ENCODE assay signal across 1 cellular context in the genomic region with DNA sequence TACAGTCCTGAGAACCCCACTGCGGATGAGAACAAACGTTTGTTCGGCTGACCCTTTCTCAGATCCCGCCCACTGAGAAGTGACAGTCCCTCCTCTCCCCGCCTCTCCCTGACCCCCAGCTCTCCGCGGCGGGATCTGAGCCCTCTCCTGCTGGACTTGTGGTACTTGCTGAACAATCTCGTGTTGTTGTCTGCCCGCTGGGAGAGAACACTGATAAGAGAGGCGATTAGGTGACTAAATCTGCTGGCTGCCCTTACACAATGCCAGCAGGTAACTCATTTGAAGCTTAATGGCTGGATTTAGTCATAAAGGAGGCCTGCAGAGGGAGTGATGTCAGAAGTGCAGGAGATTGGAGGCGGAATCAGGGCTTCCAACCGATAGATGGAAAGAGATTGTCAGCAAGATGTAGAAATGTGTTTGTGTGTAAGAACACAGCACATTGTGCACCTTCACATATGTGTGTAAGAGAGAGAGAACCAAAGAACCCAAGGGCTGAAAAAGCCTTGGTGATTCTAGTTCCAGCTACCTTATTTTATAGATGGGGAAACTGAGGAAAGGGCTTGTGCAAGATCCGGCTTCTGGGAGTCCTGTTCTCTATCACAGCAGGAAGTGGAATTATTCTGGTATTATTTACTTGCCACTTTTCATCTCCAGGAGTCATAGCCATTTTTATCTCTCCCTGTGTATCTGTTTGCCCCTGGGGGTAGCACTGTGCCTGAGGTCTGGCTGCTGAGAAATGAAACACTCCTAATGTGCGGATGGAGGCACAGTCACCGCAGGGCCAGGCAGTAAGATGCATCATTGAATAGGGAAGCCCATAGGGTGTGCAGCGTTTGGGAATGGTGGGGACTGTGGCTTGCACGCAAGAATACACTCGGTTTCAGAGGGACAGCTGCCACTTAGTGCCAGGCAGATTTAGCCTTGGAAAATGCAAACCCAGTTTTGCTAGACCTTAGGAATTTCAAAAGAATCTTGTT.
A peak's percentile ranks its signal among the peaks of the same experiment; 100 is the strongest.
TF ChIP-seq lines count a peak whose summit lies in the region.

No MANE protein-coding gene starts in this region.

TF ChIP-seq in HEK293, 187 proteins besides CTCF, POLR2A, EP300 and RAD21 (continued from another document and continues in another):
- TF ChIP-seq, protein P1, sequence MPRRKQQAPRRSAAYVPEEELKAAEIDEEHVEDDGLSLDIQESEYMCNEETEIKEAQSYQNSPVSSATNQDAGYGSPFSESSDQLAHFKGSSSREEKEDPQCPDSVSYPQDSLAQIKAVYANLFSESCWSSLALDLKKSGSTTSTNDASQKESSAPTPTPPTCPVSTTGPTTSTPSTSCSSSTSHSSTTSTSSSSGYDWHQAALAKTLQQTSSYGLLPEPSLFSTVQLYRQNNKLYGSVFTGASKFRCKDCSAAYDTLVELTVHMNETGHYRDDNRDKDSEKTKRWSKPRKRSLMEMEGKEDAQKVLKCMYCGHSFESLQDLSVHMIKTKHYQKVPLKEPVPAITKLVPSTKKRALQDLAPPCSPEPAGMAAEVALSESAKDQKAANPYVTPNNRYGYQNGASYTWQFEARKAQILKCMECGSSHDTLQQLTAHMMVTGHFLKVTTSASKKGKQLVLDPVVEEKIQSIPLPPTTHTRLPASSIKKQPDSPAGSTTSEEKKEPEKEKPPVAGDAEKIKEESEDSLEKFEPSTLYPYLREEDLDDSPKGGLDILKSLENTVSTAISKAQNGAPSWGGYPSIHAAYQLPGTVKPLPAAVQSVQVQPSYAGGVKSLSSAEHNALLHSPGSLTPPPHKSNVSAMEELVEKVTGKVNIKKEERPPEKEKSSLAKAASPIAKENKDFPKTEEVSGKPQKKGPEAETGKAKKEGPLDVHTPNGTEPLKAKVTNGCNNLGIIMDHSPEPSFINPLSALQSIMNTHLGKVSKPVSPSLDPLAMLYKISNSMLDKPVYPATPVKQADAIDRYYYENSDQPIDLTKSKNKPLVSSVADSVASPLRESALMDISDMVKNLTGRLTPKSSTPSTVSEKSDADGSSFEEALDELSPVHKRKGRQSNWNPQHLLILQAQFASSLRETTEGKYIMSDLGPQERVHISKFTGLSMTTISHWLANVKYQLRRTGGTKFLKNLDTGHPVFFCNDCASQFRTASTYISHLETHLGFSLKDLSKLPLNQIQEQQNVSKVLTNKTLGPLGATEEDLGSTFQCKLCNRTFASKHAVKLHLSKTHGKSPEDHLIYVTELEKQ (tag by site-specific recombination; IDR thresholded peaks at IDR 0.05; ENCODE audit: borderline replicate concordance): peak; percentile 84
- TF ChIP-seq ZIC2 (tag by site-specific recombination; IDR thresholded peaks at IDR 0.05) (peak; percentile 100), ZBTB48 (tag by site-specific recombination; IDR thresholded peaks at IDR 0.05) (peak; percentile 39; the same call in 1 of the 2 replicates), ZNF558 (tag by site-specific recombination; IDR thresholded peaks at IDR 0.05) (peak; percentile 64; the same call in 1 of the 2 replicates), SP3 (tag by site-specific recombination; IDR thresholded peaks at IDR 0.05) (peak; percentile 63; the same call in 1 of the 2 replicates), ZNF600 (tag by site-specific recombination; IDR thresholded peaks at IDR 0.05) (peak; percentile 96), ZNF843 (tag by site-specific recombination; IDR thresholded peaks at IDR 0.05) (peak; percentile 95), ZNF114 (tag by site-specific recombination; IDR thresholded peaks at IDR 0.05) (no peak), ZSCAN23 (tag by site-specific recombination; IDR thresholded peaks at IDR 0.05) (peak; percentile 95), ZNF239 (tag by site-specific recombination; IDR thresholded peaks at IDR 0.05) (no peak), ZNF530 (tag by site-specific recombination; IDR thresholded peaks at IDR 0.05; ENCODE audit: low read depth) (no peak), ZNF670 (tag by site-specific recombination; IDR thresholded peaks at IDR 0.05; ENCODE audit: low read depth) (no peak), WT1 (tag by site-specific recombination; IDR thresholded peaks at IDR 0.05) (peak; percentile 82), ZNF785 (tag by site-specific recombination; IDR thresholded peaks at IDR 0.05) (no peak), ZNF548 (tag by site-specific recombination; IDR thresholded peaks at IDR 0.05) (no peak), ZEB2 (tag by site-specific recombination; IDR thresholded peaks at IDR 0.05) (peak; percentile 95), ZNF48 (tag by site-specific recombination; IDR thresholded peaks at IDR 0.05) (no peak), ZNF2 (tag by site-specific recombination; IDR thresholded peaks at IDR 0.05) (peak; percentile 95), ZNF10 (tag by site-specific recombination; IDR thresholded peaks at IDR 0.05) (peak; percentile 69), SETDB1 (IDR thresholded peaks at IDR 0.05; ENCODE audit: insufficient read length, low read length) (no peak), ZNF623 (tag by site-specific recombination; IDR thresholded peaks at IDR 0.05) (no peak), KLF10 (tag by site-specific recombination; IDR thresholded peaks at IDR 0.05) (peak; percentile 68; the same call in 1 of the 2 replicates), ZSCAN30 (tag by site-specific recombination; IDR thresholded peaks at IDR 0.05) (peak; percentile 83; the same call in 1 of the 2 replicates), ZNF544 (tag by site-specific recombination; IDR thresholded peaks at IDR 0.05) (no peak), ZNF23 (tag by site-specific recombination; IDR thresholded peaks at IDR 0.05; ENCODE audit: borderline replicate concordance) (no peak), ZNF621 (tag by site-specific recombination; IDR thresholded peaks at IDR 0.05) (no peak), GLI4 (tag by site-specific recombination; IDR thresholded peaks at IDR 0.05) (no peak), ZNF302 (tag by site-specific recombination; IDR thresholded peaks at IDR 0.05; ENCODE audit: low read depth) (no peak), ZNF140 (tag by site-specific recombination; IDR thresholded peaks at IDR 0.05) (no peak), ZNF341 (tag by site-specific recombination; IDR thresholded peaks at IDR 0.05; ENCODE audit: low read depth) (peak; percentile 66), SP2 (tag by site-specific recombination; IDR thresholded peaks at IDR 0.05) (peak; percentile 63), ZSCAN16 (tag by site-specific recombination; IDR thresholded peaks at IDR 0.05) (no peak), ZNF433 (tag by site-specific recombination; IDR thresholded peaks at IDR 0.05; ENCODE audit: low read depth) (no peak), ZNF366 (tag by site-specific recombination; conservative IDR thresholded peaks at IDR 0.05) (peak; percentile 86), ZNF768 (tag by site-specific recombination; IDR thresholded peaks at IDR 0.05) (no peak), ZNF324 (tag by site-specific recombination; IDR thresholded peaks at IDR 0.05) (peak; percentile 87), IKZF3 (tag by site-specific recombination; IDR thresholded peaks at IDR 0.05) (peak; percentile 88), ZNF426 (tag by site-specific recombination; IDR thresholded peaks at IDR 0.05) (no peak), ZNF555 (tag by site-specific recombination; conservative IDR thresholded peaks at IDR 0.05) (no peak), TRIM28 (IDR thresholded peaks at IDR 0.05; ENCODE audit: borderline replicate concordance, low read length) (peak; percentile 97), ZNF792 (tag by site-specific recombination; IDR thresholded peaks at IDR 0.05) (no peak), ZXDB (tag by site-specific recombination; IDR thresholded peaks at IDR 0.05) (peak; percentile 87), ZBTB1 (tag by site-specific recombination; IDR thresholded peaks at IDR 0.05) (0 out of 2 replicates have a peak, but pooled peaks have one; percentile 60), HOXD13 (CRISPR knock-in tag; IDR thresholded peaks at IDR 0.05; ENCODE audit: borderline replicate concordance) (no peak), ZNF791 (tag by site-specific recombination; IDR thresholded peaks at IDR 0.05) (no peak), ZNF24 (tag by site-specific recombination; IDR thresholded peaks at IDR 0.05) (peak; percentile 97), SCRT1 (tag by site-specific recombination; IDR thresholded peaks at IDR 0.05; ENCODE audit: borderline replicate concordance) (peak; percentile 80; the same call in 1 of the 2 replicates), ZNF747 (tag by site-specific recombination; IDR thresholded peaks at IDR 0.05) (no peak), ZFP69B (tag by site-specific recombination; IDR thresholded peaks at IDR 0.05) (peak; percentile 84), YY1 (tag by site-specific recombination; IDR thresholded peaks at IDR 0.05) (no peak)
- TF ChIP-seq, protein P2, sequence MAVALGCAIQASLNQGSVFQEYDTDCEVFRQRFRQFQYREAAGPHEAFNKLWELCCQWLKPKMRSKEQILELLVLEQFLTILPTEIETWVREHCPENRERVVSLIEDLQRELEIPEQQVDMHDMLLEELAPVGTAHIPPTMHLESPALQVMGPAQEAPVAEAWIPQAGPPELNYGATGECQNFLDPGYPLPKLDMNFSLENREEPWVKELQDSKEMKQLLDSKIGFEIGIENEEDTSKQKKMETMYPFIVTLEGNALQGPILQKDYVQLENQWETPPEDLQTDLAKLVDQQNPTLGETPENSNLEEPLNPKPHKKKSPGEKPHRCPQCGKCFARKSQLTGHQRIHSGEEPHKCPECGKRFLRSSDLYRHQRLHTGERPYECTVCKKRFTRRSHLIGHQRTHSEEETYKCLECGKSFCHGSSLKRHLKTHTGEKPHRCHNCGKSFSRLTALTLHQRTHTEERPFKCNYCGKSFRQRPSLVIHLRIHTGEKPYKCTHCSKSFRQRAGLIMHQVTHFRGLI (tag by site-specific recombination; IDR thresholded peaks at IDR 0.05): no peak
- TF ChIP-seq, protein P3, sequence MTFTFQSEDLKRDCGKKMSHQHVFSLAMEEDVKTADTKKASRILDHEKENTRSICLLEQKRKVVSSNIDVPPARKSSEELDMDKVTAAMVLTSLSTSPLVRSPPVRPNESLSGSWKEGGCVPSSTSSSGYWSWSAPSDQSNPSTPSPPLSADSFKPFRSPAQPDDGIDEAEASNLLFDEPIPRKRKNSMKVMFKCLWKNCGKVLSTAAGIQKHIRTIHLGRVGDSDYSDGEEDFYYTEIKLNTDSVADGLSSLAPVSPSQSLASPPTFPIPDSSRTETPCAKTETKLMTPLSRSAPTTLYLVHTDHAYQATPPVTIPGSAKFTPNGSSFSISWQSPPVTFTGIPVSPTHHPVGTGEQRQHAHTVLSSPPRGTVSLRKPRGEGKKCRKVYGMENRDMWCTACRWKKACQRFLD (tag by site-specific recombination; IDR thresholded peaks at IDR 0.05): no peak
- TF ChIP-seq, protein P4, sequence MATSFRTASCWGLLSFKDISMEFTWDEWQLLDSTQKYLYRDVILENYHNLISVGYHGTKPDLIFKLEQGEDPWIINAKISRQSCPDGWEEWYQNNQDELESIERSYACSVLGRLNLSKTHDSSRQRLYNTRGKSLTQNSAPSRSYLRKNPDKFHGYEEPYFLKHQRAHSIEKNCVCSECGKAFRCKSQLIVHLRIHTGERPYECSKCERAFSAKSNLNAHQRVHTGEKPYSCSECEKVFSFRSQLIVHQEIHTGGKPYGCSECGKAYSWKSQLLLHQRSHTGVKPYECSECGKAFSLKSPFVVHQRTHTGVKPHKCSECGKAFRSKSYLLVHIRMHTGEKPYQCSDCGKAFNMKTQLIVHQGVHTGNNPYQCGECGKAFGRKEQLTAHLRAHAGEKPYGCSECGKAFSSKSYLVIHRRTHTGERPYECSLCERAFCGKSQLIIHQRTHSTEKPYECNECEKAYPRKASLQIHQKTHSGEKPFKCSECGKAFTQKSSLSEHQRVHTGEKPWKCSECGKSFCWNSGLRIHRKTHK (tag by site-specific recombination; IDR thresholded peaks at IDR 0.05): no peak
- TF ChIP-seq, protein P5, sequence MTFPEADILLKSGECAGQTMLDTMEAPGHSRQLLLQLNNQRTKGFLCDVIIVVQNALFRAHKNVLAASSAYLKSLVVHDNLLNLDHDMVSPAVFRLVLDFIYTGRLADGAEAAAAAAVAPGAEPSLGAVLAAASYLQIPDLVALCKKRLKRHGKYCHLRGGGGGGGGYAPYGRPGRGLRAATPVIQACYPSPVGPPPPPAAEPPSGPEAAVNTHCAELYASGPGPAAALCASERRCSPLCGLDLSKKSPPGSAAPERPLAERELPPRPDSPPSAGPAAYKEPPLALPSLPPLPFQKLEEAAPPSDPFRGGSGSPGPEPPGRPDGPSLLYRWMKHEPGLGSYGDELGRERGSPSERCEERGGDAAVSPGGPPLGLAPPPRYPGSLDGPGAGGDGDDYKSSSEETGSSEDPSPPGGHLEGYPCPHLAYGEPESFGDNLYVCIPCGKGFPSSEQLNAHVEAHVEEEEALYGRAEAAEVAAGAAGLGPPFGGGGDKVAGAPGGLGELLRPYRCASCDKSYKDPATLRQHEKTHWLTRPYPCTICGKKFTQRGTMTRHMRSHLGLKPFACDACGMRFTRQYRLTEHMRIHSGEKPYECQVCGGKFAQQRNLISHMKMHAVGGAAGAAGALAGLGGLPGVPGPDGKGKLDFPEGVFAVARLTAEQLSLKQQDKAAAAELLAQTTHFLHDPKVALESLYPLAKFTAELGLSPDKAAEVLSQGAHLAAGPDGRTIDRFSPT (tag by site-specific recombination; IDR thresholded peaks at IDR 0.05): no peak
- TF ChIP-seq, protein P6, sequence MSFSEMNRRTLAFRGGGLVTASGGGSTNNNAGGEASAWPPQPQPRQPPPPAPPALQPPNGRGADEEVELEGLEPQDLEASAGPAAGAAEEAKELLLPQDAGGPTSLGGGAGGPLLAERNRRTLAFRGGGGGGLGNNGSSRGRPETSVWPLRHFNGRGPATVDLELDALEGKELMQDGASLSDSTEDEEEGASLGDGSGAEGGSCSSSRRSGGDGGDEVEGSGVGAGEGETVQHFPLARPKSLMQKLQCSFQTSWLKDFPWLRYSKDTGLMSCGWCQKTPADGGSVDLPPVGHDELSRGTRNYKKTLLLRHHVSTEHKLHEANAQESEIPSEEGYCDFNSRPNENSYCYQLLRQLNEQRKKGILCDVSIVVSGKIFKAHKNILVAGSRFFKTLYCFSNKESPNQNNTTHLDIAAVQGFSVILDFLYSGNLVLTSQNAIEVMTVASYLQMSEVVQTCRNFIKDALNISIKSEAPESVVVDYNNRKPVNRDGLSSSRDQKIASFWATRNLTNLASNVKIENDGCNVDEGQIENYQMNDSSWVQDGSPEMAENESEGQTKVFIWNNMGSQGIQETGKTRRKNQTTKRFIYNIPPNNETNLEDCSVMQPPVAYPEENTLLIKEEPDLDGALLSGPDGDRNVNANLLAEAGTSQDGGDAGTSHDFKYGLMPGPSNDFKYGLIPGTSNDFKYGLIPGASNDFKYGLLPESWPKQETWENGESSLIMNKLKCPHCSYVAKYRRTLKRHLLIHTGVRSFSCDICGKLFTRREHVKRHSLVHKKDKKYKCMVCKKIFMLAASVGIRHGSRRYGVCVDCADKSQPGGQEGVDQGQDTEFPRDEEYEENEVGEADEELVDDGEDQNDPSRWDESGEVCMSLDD (tag by site-specific recombination; IDR thresholded peaks at IDR 0.05): no peak
- TF ChIP-seq, protein P7, sequence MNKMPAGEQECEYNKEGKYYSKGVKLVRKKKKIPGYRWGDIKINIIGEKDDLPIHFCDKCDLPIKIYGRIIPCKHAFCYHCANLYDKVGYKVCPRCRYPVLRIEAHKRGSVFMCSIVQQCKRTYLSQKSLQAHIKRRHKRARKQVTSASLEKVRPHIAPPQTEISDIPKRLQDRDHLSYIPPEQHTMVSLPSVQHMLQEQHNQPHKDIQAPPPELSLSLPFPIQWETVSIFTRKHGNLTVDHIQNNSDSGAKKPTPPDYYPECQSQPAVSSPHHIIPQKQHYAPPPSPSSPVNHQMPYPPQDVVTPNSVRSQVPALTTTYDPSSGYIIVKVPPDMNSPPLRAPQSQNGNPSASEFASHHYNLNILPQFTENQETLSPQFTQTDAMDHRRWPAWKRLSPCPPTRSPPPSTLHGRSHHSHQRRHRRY (tag by site-specific recombination; IDR thresholded peaks at IDR 0.05): 0 out of 2 replicates have a peak, but pooled peaks have one; percentile 54
